Comparison of ENCODE assay signal across 1 cellular context in genomic region chr10:102502337-102503151, GRCh38.
A peak's percentile ranks its signal among the peaks of the same experiment; 100 is the strongest.
TF ChIP-seq lines count a peak whose summit lies in the region.

ACTR1A (minus strand) TSS chr10:102502712; CDS start chr10:102502647, 65 bp downstream.

TF ChIP-seq in HepG2, 621 proteins besides CTCF, POLR2A, EP300 and RAD21 (continued from another document and continues in another):
- TF ChIP-seq ZNF142 (CRISPR knock-in tag; IDR thresholded peaks at IDR 0.05) (no peak), ZNF589 (CRISPR knock-in tag; conservative IDR thresholded peaks at IDR 0.05) (no peak), ATF7-NPFF (CRISPR knock-in tag; IDR thresholded peaks at IDR 0.05; ENCODE audit: low read depth) (no peak), GATAD2A (CRISPR knock-in tag; IDR thresholded peaks at IDR 0.05) (0 out of 2 replicates have a peak, but pooled peaks have one; percentile 10), RARA (CRISPR knock-in tag; IDR thresholded peaks at IDR 0.05) (no peak; the same call in 1 of the 2 replicates), TRAFD1 (CRISPR knock-in tag; IDR thresholded peaks at IDR 0.05; ENCODE audit: borderline replicate concordance) (0 out of 2 replicates have a peak, but pooled peaks have one; percentile 31), ZNF646 (CRISPR knock-in tag; IDR thresholded peaks at IDR 0.05) (no peak), TP53 (CRISPR knock-in tag; conservative IDR thresholded peaks at IDR 0.05) (no peak), IKZF5 (CRISPR knock-in tag; IDR thresholded peaks at IDR 0.05) (peak; percentile 13), ZNF431 (CRISPR knock-in tag; IDR thresholded peaks at IDR 0.05; ENCODE audit: borderline replicate concordance, low read depth) (no peak), ZFP82 (CRISPR knock-in tag; IDR thresholded peaks at IDR 0.05; ENCODE audit: borderline replicate concordance) (no peak), ZFP62 (CRISPR knock-in tag; IDR thresholded peaks at IDR 0.05) (no peak), GTF2F1 (IDR thresholded peaks at IDR 0.05; ENCODE audit: low read length) (no peak), CEBPB (IDR thresholded peaks at IDR 0.05; ENCODE audit: borderline replicate concordance, low read depth, low read length) (no peak), ZNF7 (CRISPR knock-in tag; IDR thresholded peaks at IDR 0.05) (no peak), KAT7 (CRISPR knock-in tag; IDR thresholded peaks at IDR 0.05; ENCODE audit: borderline replicate concordance) (no peak), U2AF1 (optimal IDR thresholded peaks at IDR 0.05; ENCODE audit: low read depth, low read length) (no peak), SOX13 (IDR thresholded peaks at IDR 0.05) (no peak), SOX13 (CRISPR knock-in tag; conservative IDR thresholded peaks at IDR 0.05 in 1 of 2, IDR thresholded peaks at IDR 0.05 in 1 of 2) (no peak; a peak in 1 of 4 replicates), ARID2 (CRISPR knock-in tag; IDR thresholded peaks at IDR 0.05; ENCODE audit: borderline replicate concordance) (no peak), GLMP (CRISPR knock-in tag; IDR thresholded peaks at IDR 0.05; ENCODE audit: borderline replicate concordance) (no peak), ZBTB26 (CRISPR knock-in tag; IDR thresholded peaks at IDR 0.05; ENCODE audit: borderline replicate concordance) (no peak; the same call in 1 of the 2 replicates), DMAP1 (CRISPR knock-in tag; IDR thresholded peaks at IDR 0.05) (no peak; the same call in 1 of the 2 replicates), DDIT3 (CRISPR knock-in tag; IDR thresholded peaks at IDR 0.05) (no peak), HMGXB3 (CRISPR knock-in tag; IDR thresholded peaks at IDR 0.05; ENCODE audit: borderline replicate concordance) (peak; percentile 94), PCBP1 (IDR thresholded peaks at IDR 0.05; ENCODE audit: borderline replicate concordance, low read depth, low read length) (0 out of 2 replicates have a peak, but pooled peaks have one; percentile 6), CBX5 (CRISPR knock-in tag; IDR thresholded peaks at IDR 0.05; ENCODE audit: borderline replicate concordance) (no peak), ZNF776 (CRISPR knock-in tag; IDR thresholded peaks at IDR 0.05) (no peak), NKX3-1 (CRISPR knock-in tag; IDR thresholded peaks at IDR 0.05) (no peak), ZNF607 (CRISPR knock-in tag; IDR thresholded peaks at IDR 0.05; ENCODE audit: borderline replicate concordance) (no peak), HOXA5 (CRISPR knock-in tag; IDR thresholded peaks at IDR 0.05) (no peak; the same call in 1 of the 2 replicates), ZNF530 (CRISPR knock-in tag; IDR thresholded peaks at IDR 0.05; ENCODE audit: low read depth) (no peak), ZNF432 (CRISPR knock-in tag; IDR thresholded peaks at IDR 0.05; ENCODE audit: borderline replicate concordance) (no peak)
